ENCODE assay signal across 13 cellular contexts in the genomic region with DNA sequence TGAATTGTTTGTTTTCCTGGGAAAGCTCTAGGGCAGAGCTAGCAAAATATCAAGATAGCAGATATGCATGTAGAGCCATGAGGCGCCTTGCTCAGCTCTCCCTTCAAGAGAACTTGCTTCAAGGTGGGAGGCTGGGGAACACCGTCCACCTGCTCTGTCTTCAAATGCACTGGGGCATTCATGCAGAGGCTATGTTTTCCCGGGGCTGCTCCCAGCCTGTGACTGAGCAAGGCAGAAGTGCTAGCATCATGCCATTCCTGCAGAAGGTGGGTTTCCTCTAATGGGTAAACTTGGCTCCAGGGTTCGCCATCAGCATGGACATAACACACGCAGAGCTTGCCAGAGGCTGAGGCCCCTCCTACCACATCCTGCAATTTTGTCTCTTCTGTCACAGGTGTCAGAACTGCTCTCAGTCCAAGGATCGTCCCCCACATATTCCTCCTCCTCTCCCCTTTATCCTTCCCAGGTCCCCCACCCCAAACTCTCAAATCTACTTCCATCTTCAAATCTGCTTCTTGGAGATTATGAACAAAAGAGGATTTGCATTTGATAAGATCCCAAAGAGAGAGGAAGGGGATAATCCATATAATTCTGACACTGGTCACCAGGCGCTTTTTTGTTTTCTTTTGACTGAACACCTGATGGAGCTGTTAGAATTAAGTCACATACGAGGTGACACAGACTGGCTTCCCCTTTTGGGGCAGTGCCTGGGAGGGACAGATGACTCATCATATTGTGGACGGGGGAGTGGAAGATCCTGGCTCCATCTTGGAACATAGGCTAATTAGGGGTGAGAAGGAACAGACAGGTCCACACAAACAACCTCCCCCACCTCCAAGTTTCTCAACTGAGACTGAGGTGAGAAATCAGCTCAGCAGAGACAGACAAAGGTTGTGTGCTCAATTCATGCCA.
A peak's percentile ranks its signal among the peaks of the same experiment; 100 is the strongest.
DNase-seq lines count a peak whose midpoint lies in the region; ATAC-seq, FAIRE-seq and TF ChIP-seq lines count a peak whose summit lies in the region.
"Had no signal": no experiment of that assay in that cellular context is flagged by ENCODE, and none has a peak within 500 bp of the region (broad histone marks: within the 10 kb centered on the region; RNA-seq: fewer than 3 reads in every experiment).

No MANE protein-coding gene starts in this region.

- H3K36me3 ChIP-seq in right lobe of liver = no peaks in the 10 kb centered on the region
- no peaks in the 10 kb centered on the region for H3K36me3 ChIP-seq in SK-N-SH (replicated peaks in 1 of 2; ENCODE audit: control insufficient read depth in 1 of 2, insufficient read depth in 2 of 2, low read length in 1 of 2)
- H3K36me3 ChIP-seq: left ventricle myocardium inferior, thoracic aorta had no signal

- intact Hi-C loops in right lobe of liver (cut with DNase I) = no loop called here

- no peak for TF ChIP-seq RAD21 in SK-N-SH (IDR thresholded peaks at IDR 0.05; ENCODE audit: low read length)

- no peak for TF ChIP-seq POLR2A in right lobe of liver (IDR thresholded peaks at IDR 0.05)

- no peaks in the 10 kb centered on the region for H3K9me3 Mint-ChIP-seq in chondrocyte (ENCODE audit: low read depth)
- H3K9me3 Mint-ChIP-seq: activated naive CD8-positive, alpha-beta T cell treated with anti-CD3 and anti-CD28 coated beads for 36 hours had no signal

- H3K4me3 Mint-ChIP-seq in chondrocyte (ENCODE audit: unreplicated experiment) = no peak overlapping the region
- H3K4me3 Mint-ChIP-seq: activated naive CD8-positive, alpha-beta T cell treated with anti-CD3 and anti-CD28 coated beads for 36 hours had no signal

- H3K4me2 ChIP-seq in SK-N-SH = no peak overlapping the region

- H3K27ac Mint-ChIP-seq in chondrocyte (ENCODE audit: unreplicated experiment) = no peak overlapping the region
- H3K27ac Mint-ChIP-seq: activated naive CD8-positive, alpha-beta T cell treated with anti-CD3 and anti-CD28 coated beads for 36 hours had no signal

- DNase-seq in NOMO-1 treated with dmso at 0.1 percent for 144 hours (lab: John Stamatoyannopoulos, UW; ENCODE audit: unreplicated experiment) (peak; percentile 95), right lobe of liver (no peak), SK-N-SH (no peak), chondrocyte (ENCODE audit: low spot score) (no peak), frontal cortex (ENCODE audit: low spot score in 2 of 2) (no peak)
- DNase-seq in stimulated activated naive CD8-positive, alpha-beta T cell treated with anti-CD3 and anti-CD28 coated beads, Interleukin-15, Interleukin-2, amounts not matched to agents 100 U/mL and 50 U/mL, for 24 hours = no peak
- DNase-seq: activated naive CD8-positive, alpha-beta T cell treated with anti-CD3 and anti-CD28 coated beads for 36 hours; left ventricle myocardium inferior; NCI-H1930; T1000 had no signal

- POLR2A ChIA-PET in SK-N-SH (lab: Yijun Ruan, JAX) = no interaction called here

- H3K9me2 ChIP-seq in SK-N-SH = no peaks in the 10 kb centered on the region

- H3K9ac ChIP-seq in SK-N-SH = no peak overlapping the region

- H3K27me3 Mint-ChIP-seq in chondrocyte (ENCODE audit: low read depth) = no peaks in the 10 kb centered on the region
- H3K27me3 Mint-ChIP-seq: activated naive CD8-positive, alpha-beta T cell treated with anti-CD3 and anti-CD28 coated beads for 36 hours had no signal

- FAIRE-seq in frontal cortex (lab: Jason Lieb, UNC) = no peak

- H3K36me3 Mint-ChIP-seq in chondrocyte (ENCODE audit: low read depth) = no peaks in the 10 kb centered on the region
- H3K36me3 Mint-ChIP-seq: activated naive CD8-positive, alpha-beta T cell treated with anti-CD3 and anti-CD28 coated beads for 36 hours had no signal

- H3K4me3 ChIP-seq in right lobe of liver (no peak overlapping the region), SK-N-SH (ENCODE audit: low read depth in 2 of 2, low read length in 1 of 2) (no peak overlapping the region)
- H3K4me3 ChIP-seq: left ventricle myocardium inferior, thoracic aorta had no signal

- TF ChIP-seq EP300 in SK-N-SH (IDR thresholded peaks at IDR 0.05; ENCODE audit: borderline replicate concordance in 1 of 2, low read depth in 1 of 2, low read length in 1 of 2) = no peak

- peaks cover 22% of the 10 kb centered on the region for H3K4me1 Mint-ChIP-seq in chondrocyte (ENCODE audit: low read depth)
- H3K4me1 Mint-ChIP-seq: activated naive CD8-positive, alpha-beta T cell treated with anti-CD3 and anti-CD28 coated beads for 36 hours had no signal

- H3K27ac ChIP-seq in right lobe of liver = no peak overlapping the region
- no peak overlapping the region for H3K27ac ChIP-seq in SK-N-SH (ENCODE audit: low read depth in 2 of 2, low read length in 1 of 2)
- H3K27ac ChIP-seq: left ventricle myocardium inferior, thoracic aorta had no signal

- no peak for TF ChIP-seq CTCF in right lobe of liver (IDR thresholded peaks at IDR 0.05)
- TF ChIP-seq CTCF in SK-N-SH (IDR thresholded peaks at IDR 0.05) = no peak
- TF ChIP-seq CTCF in chondrocyte (IDR thresholded peaks at IDR 0.05) = no peak

- 28% methylated on average over 7 of the region's 9 CpGs for WGBS in right lobe of liver (ENCODE audit: insufficient coverage, low coverage, low lambda C conversion rate, missing lambda C conversion rate)
- WGBS in SK-N-SH (ENCODE audit: low lambda C conversion rate) = 60% methylated on average over 8 of the region's 9 CpGs

- no peaks in the 10 kb centered on the region for H3F3A ChIP-seq in SK-N-SH (replicated peaks; ENCODE audit: insufficient read depth)

- H3K9me3 ChIP-seq in right lobe of liver (no peaks in the 10 kb centered on the region), SK-N-SH (no peaks in the 10 kb centered on the region)
- H3K9me3 ChIP-seq: left ventricle myocardium inferior, thoracic aorta had no signal

- ATAC-seq in GM18519 (IDR thresholded peaks at IDR 0.05; ENCODE audit: low FRiP score, unreplicated experiment) (peak; percentile 66), HG03039 (IDR thresholded peaks at IDR 0.05; ENCODE audit: unreplicated experiment) (peak; percentile 76), right lobe of liver (peak; percentile 53 to 70 (median 62))
- no peak for ATAC-seq in stimulated activated naive CD8-positive, alpha-beta T cell treated with anti-CD3 and anti-CD28 coated beads, Interleukin-15, Interleukin-2, amounts not matched to agents 100 U/mL and 50 U/mL, for 24 hours

- no peaks in the 10 kb centered on the region for H3K4me1 ChIP-seq in right lobe of liver
- no peaks in the 10 kb centered on the region for H3K4me1 ChIP-seq in SK-N-SH (ENCODE audit: control insufficient read depth in 1 of 2, insufficient read depth in 2 of 2, low read depth in 1 of 2, low read length in 1 of 2)
- H3K4me1 ChIP-seq: left ventricle myocardium inferior had no signal

- H4K20me1 ChIP-seq in SK-N-SH (ENCODE audit: insufficient read depth) = no peaks in the 10 kb centered on the region

- H2AFZ ChIP-seq in SK-N-SH (ENCODE audit: low read depth) = no peak overlapping the region

- H3K79me2 ChIP-seq in SK-N-SH (ENCODE audit: insufficient read depth) = no peaks in the 10 kb centered on the region

- H3K27me3 ChIP-seq in right lobe of liver = no peaks in the 10 kb centered on the region
- H3K27me3 ChIP-seq in SK-N-SH (ENCODE audit: insufficient read depth) = no peaks in the 10 kb centered on the region

- CTCF ChIA-PET in SK-N-SH (lab: Yijun Ruan, JAX) = interaction anchor here (1.2 to 1.3 kb wide), 2 partner anchors 29 to 98 kb away, joined by 3 to 4 read pairs; no protein-coding TSS in a partner anchor

TF ChIP-seq in SK-N-SH, 30 proteins besides CTCF, POLR2A, EP300 and RAD21 (continues in another document):
- TF ChIP-seq TEAD4 (IDR thresholded peaks at IDR 0.05; ENCODE audit: borderline replicate concordance, insufficient read depth) (no peak), ZBTB33 (IDR thresholded peaks at IDR 0.05; ENCODE audit: borderline replicate concordance, low read depth) (no peak), EZH2phosphoT487 (IDR thresholded peaks at IDR 0.05; ENCODE audit: borderline replicate concordance, low read depth) (no peak), GABPA (IDR thresholded peaks at IDR 0.05; ENCODE audit: low read depth) (no peak)
- TF ChIP-seq, protein P1, sequence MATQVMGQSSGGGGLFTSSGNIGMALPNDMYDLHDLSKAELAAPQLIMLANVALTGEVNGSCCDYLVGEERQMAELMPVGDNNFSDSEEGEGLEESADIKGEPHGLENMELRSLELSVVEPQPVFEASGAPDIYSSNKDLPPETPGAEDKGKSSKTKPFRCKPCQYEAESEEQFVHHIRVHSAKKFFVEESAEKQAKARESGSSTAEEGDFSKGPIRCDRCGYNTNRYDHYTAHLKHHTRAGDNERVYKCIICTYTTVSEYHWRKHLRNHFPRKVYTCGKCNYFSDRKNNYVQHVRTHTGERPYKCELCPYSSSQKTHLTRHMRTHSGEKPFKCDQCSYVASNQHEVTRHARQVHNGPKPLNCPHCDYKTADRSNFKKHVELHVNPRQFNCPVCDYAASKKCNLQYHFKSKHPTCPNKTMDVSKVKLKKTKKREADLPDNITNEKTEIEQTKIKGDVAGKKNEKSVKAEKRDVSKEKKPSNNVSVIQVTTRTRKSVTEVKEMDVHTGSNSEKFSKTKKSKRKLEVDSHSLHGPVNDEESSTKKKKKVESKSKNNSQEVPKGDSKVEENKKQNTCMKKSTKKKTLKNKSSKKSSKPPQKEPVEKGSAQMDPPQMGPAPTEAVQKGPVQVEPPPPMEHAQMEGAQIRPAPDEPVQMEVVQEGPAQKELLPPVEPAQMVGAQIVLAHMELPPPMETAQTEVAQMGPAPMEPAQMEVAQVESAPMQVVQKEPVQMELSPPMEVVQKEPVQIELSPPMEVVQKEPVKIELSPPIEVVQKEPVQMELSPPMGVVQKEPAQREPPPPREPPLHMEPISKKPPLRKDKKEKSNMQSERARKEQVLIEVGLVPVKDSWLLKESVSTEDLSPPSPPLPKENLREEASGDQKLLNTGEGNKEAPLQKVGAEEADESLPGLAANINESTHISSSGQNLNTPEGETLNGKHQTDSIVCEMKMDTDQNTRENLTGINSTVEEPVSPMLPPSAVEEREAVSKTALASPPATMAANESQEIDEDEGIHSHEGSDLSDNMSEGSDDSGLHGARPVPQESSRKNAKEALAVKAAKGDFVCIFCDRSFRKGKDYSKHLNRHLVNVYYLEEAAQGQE (IDR thresholded peaks at IDR 0.05; ENCODE audit: low read depth, low read length) = no peak
